18 cellular contexts compared by ENCODE assay signal in genomic region chr12:121600702-121601336, GRCh38. TPM values are rescaled to one million over a fixed set of nuclear protein-coding genes. Genes with fewer than 3 reads are reported as not detected.
A peak's percentile ranks its signal among the peaks of the same experiment; 100 is the strongest.
DNase-seq lines count a peak whose midpoint lies in the region; ATAC-seq, FAIRE-seq and TF ChIP-seq lines count a peak whose summit lies in the region.
"Had no signal": no experiment of that assay in that cellular context is flagged by ENCODE, and none has a peak within 500 bp of the region (broad histone marks: within the 10 kb centered on the region; RNA-seq: fewer than 3 reads in every experiment).

No MANE protein-coding gene starts in this region.

- H3K79me2 ChIP-seq in hepatocyte = no peaks in the 10 kb centered on the region

- no peaks in the 10 kb centered on the region for H3K9me3 Mint-ChIP-seq in Caco-2 (ENCODE audit: unreplicated experiment)
- H3K9me3 Mint-ChIP-seq: CD8-positive, alpha-beta T cell; HFFc6 had no signal

- H3K4me3 ChIP-seq in Caco-2 (ENCODE audit: low read depth, low read length) = no peak overlapping the region
- no peak overlapping the region for H3K4me3 ChIP-seq in Peyer's patch
- H3K4me3 ChIP-seq in hepatocyte = no peak overlapping the region
- H3K4me3 ChIP-seq in pancreas = no peak overlapping the region
- H3K4me3 ChIP-seq in heart right ventricle = no peak overlapping the region
- H3K4me3 ChIP-seq: A549 had no signal

- no peak for TF ChIP-seq POLR2A in Peyer's patch (IDR thresholded peaks at IDR 0.05)

- H3K9me3 ChIP-seq in Caco-2 (no peaks in the 10 kb centered on the region), Peyer's patch (no peaks in the 10 kb centered on the region), hepatocyte (ENCODE audit: low read depth) (no peaks in the 10 kb centered on the region), pancreas (no peaks in the 10 kb centered on the region), heart right ventricle (no peaks in the 10 kb centered on the region)
- H3K9me3 ChIP-seq: A549 had no signal

- ATAC-seq in pancreas = peak; percentile 71 to 97 (median 92)
- ATAC-seq in HG03565 (IDR thresholded peaks at IDR 0.05; ENCODE audit: unreplicated experiment) = no peak
- ATAC-seq in heart right ventricle = no peak
- ATAC-seq: A549; CD8-positive, alpha-beta T cell; Panc1; Right ventricle myocardium inferior had no signal

- no peak overlapping the region for H2AFZ ChIP-seq in hepatocyte

- POLR2A ChIA-PET in Caco-2 (lab: Charles Lee) = interaction anchor here (0.5 to 1.2 kb wide), 7 partner anchors 18 to 68 kb away, joined by 3 to 8 read pairs (median 4); partner anchors contain the start of genes MORN3 and ORAI1

- 54% methylated on average over 6 of the region's 6 CpGs for WGBS in hepatocyte (ENCODE audit: low lambda C conversion rate, missing lambda C conversion rate)
- 10 to 14% methylated on average over 6 of the region's 6 CpGs for WGBS in pancreas, 2 donors
- WGBS in heart right ventricle, 2 donors = 91 to 92% methylated on average over 6 of the region's 6 CpGs

- peaks cover 47% of the 10 kb centered on the region for H3K4me1 ChIP-seq in Caco-2
- peaks cover 0 to 8% (median 2%) of the 10 kb centered on the region in 4 donors for H3K4me1 ChIP-seq in Peyer's patch
- H3K4me1 ChIP-seq in hepatocyte (ENCODE audit: insufficient read depth) = peaks cover 11% of the 10 kb centered on the region
- peaks cover 0 to 13% (median 0%) of the 10 kb centered on the region in 3 donors for H3K4me1 ChIP-seq in pancreas
- no peaks in the 10 kb centered on the region for H3K4me1 ChIP-seq in heart right ventricle

- DNase-seq in Caco-2 = peak; percentile 89 to 97
- DNase-seq in Peyer's patch = peak in 2 of 3 donors; percentile 76 to 77
- peak; percentile 79 for DNase-seq in hepatocyte (ENCODE audit: low spot score)
- peak; percentile 31 to 66 (median 52) for DNase-seq in pancreas
- no peak for DNase-seq in anterior cingulate cortex (lab: John Stamatoyannopoulos, UW)
- DNase-seq in activated CD8-positive, alpha-beta memory T cell treated with anti-CD3 and anti-CD28 coated beads, Interleukin-2, amount 50 U/mL, for 48 hours = no peak
- DNase-seq in heart right ventricle = no peak
- DNase-seq: CD8-positive, alpha-beta T cell; DMS79 treated with DMSO at 0.1 percent for 48 hours; HFFc6; NCI-H1930; NCI-H345; NCI-H526 had no signal

- H3K27me3 ChIP-seq in Caco-2 (replicated peaks; ENCODE audit: control insufficient read depth, insufficient read depth, low read length) (no peaks in the 10 kb centered on the region), Peyer's patch (no peaks in the 10 kb centered on the region), hepatocyte (no peaks in the 10 kb centered on the region), pancreas (no peaks in the 10 kb centered on the region), heart right ventricle (no peaks in the 10 kb centered on the region)

- H3K36me3 ChIP-seq in Caco-2 (ENCODE audit: control insufficient read depth, insufficient read depth, low read length) (no peaks in the 10 kb centered on the region), Peyer's patch (no peaks in the 10 kb centered on the region), hepatocyte (replicated peaks; ENCODE audit: insufficient read depth, low read depth) (no peaks in the 10 kb centered on the region), pancreas (no peaks in the 10 kb centered on the region), heart right ventricle (no peaks in the 10 kb centered on the region)

- H3K36me3 Mint-ChIP-seq in Caco-2 (ENCODE audit: insufficient read depth, unreplicated experiment) = peaks cover 32% of the 10 kb centered on the region
- H3K36me3 Mint-ChIP-seq: CD8-positive, alpha-beta T cell had no signal

- H3K9me2 ChIP-seq in hepatocyte (replicated peaks; ENCODE audit: insufficient read depth) = no peaks in the 10 kb centered on the region

- peaks cover 26% of the 10 kb centered on the region for H3K4me1 Mint-ChIP-seq in Caco-2 (ENCODE audit: low read depth, unreplicated experiment)

- H3K27ac ChIP-seq in Peyer's patch (peak overlapping the region in 1 of 4 donors; percentile 32), hepatocyte (peak overlapping the region; percentile 53), pancreas (no peak overlapping the region), heart right ventricle (no peak overlapping the region)
- H3K27ac ChIP-seq: A549, KMS-11 had no signal

- TF ChIP-seq CTCF in Caco-2 (IDR thresholded peaks at IDR 0.05; ENCODE audit: insufficient read depth in 1 of 2, low read depth in 1 of 2, low read length in 1 of 2, severe bottlenecking in 1 of 2, unreplicated experiment in 1 of 2) (no peak), Peyer's patch (IDR thresholded peaks at IDR 0.05) (no peak), hepatocyte (IDR thresholded peaks at IDR 0.05; ENCODE audit: poor library complexity) (no peak), pancreas (IDR thresholded peaks at IDR 0.05) (no peak), heart right ventricle (IDR thresholded peaks at IDR 0.05) (no peak)

- no peaks in the 10 kb centered on the region for H3K27me3 Mint-ChIP-seq in Caco-2 (ENCODE audit: insufficient read depth, unreplicated experiment)

- intact Hi-C loops in Caco-2 (cut with micrococcal nuclease; ENCODE audit: unreplicated experiment) (loop anchor here (1.0 to 5.0 kb wide), 4 partner anchors 11 to 64 kb away; no protein-coding TSS in a partner anchor), pancreas (cut with DNase I) (no loop called here), heart right ventricle (cut with DNase I) (no loop called here)

- peak overlapping the region; percentile 15 for H3K4me3 Mint-ChIP-seq in Caco-2 (ENCODE audit: unreplicated experiment)
- H3K4me3 Mint-ChIP-seq: CD8-positive, alpha-beta T cell; HFFc6 had no signal

- FAIRE-seq in pancreas (lab: Jason Lieb, UNC) = no peak
- FAIRE-seq: A549 had no signal

- H3K27ac Mint-ChIP-seq in Caco-2 (ENCODE audit: unreplicated experiment) = peak overlapping the region; percentile 76
- H3K27ac Mint-ChIP-seq: CD8-positive, alpha-beta T cell; HFFc6 had no signal

- no peaks in the 10 kb centered on the region for H4K20me1 ChIP-seq in hepatocyte (ENCODE audit: insufficient read depth, poor library complexity, severe bottlenecking)

- no peak overlapping the region for H3K4me2 ChIP-seq in hepatocyte
- H3K4me2 ChIP-seq: A549, KMS-11 had no signal

- CTCF ChIA-PET in Caco-2 (lab: Charles Lee) = interaction anchor here (0.6 to 1.3 kb wide), 7 partner anchors 25 to 432 kb away, joined by 3 to 12 read pairs (median 4); partner anchors contain the start of gene ORAI1

- BruUV-seq in Caco-2 (replicated peaks; lab: Mats Ljungman, UMichigan) = no TSS peak

RNA-seq across cellular contexts. Expression of gene KDM2B, which starts 20.0 kb away (rescaled TPM):
- total RNA-seq in Caco-2 (2022) (47.7 and 48.4 TPM in 2 replicates), Peyer's patch (100 to 1,000 TPM in 1 of 4 donors, 10 to 100 TPM in 2, 1 to 10 TPM in 1; 10.0 to 115 (median 33.7) TPM), hepatocyte (18.8 and 22.7 TPM in 2 replicates), pancreas (10 to 100 TPM in 3 of 6 donors, 1 to 10 TPM in 3; 7.4 to 21.7 (median 9.8) TPM), heart right ventricle (10 to 100 TPM in 9 of 10 donors, 1 to 10 TPM in 1; 10.0 to 18.4 (median 14.6) TPM)
- polyA plus RNA-seq in hepatocyte (13.6 and 18.9 TPM in 2 replicates), pancreas (10 to 100 TPM; 10.6 to 11.6 TPM), heart right ventricle (1 to 10 TPM; 4.8 to 9.7 TPM)

RNA-seq across cellular contexts. Expression of gene ORAI1, which starts 25.5 kb away (rescaled TPM):
- total RNA-seq in Caco-2 (2022) = 33.9 and 34.2 TPM in 2 replicates
- 10 to 100 TPM in 2 of 4 donors, 1 to 10 TPM in 2; 3.3 to 17.4 (median 8.7) TPM for total RNA-seq in Peyer's patch
- 15.0 and 16.2 TPM in 2 replicates for total RNA-seq in hepatocyte
- 30.9 and 39.1 TPM in 2 replicates for polyA plus RNA-seq in hepatocyte
- 10 to 100 TPM in 1 of 6 donors, 1 to 10 TPM in 5; 3.9 to 11.3 (median 5.8) TPM for total RNA-seq in pancreas
- 1 to 10 TPM; 2.7 to 3.4 TPM for polyA plus RNA-seq in pancreas
- total RNA-seq in heart right ventricle = 10 to 100 TPM in 3 of 10 donors, 1 to 10 TPM in 7; 6.0 to 14.1 (median 8.8) TPM
- polyA plus RNA-seq in heart right ventricle = 10 to 100 TPM in 1 of 2 donors, 1 to 10 TPM in 1; 1.8 to 18.1 TPM

Comparison
In these comparisons a context has a peak if more than half of its experiments do, and no peak if none do; other contexts are left out.
1. DNase-seq: peak in Caco-2 (2 of 2), Peyer's patch (2 of 3), hepatocyte (single experiment) and pancreas (6 of 6); none in anterior cingulate cortex (0 of 58), activated CD8-positive, alpha-beta memory T cell treated with anti-CD3 and anti-CD28 coated beads, Interleukin-2, amount 50 U/mL, for 48 hours (single experiment) and heart right ventricle (0 of 2).
2. ATAC-seq: peak in pancreas (4 of 4); none in HG03565 (single experiment) and heart right ventricle (0 of 8).